1 cellular context compared by ENCODE assay signal in the genomic region with DNA sequence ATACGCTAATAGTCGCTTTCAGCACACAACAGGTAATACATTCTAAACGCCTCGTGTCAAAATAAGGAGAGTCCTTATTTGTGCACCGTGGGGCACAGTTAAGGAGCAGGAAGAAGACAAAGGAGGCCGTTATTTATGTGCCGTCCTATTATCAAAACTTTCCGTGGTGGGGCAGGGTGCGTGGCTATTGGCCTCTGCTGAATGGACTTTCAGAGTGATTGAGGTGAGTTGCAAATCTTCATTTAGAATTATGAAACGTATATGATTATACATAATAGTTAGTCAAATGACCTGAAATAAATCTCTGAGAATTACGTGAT.
TF ChIP-seq lines count a peak whose summit lies in the region.

No MANE protein-coding gene starts in this region.

TF ChIP-seq in IMR-90, 13 proteins besides CTCF, POLR2A, EP300 and RAD21:
- TF ChIP-seq BHLHE40 (IDR thresholded peaks at IDR 0.05; ENCODE audit: low read depth, low read length) = no peak
- no peak for TF ChIP-seq SMC3 (IDR thresholded peaks at IDR 0.05; ENCODE audit: low read depth, low read length)
